10 cellular contexts compared by ENCODE assay signal in the genomic region with DNA sequence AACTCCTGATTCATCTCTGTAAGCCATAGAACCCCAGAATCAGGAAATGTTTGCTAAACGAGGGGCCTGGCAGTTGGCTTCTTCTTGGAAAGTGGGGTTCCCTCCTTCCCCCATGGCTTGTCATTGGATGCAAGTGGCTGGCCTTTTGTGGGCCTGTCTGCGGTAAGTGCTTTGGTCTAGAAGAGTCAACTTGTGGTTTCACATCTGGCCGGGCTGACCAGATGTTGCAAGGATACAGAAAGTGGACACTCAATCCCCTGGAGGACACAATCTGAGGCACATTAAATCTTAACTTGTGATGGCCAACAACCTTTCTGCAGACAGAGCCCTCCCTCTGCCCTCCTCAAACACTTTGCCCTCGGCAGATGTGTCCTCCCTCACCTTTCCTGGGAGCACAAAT. TPM values are rescaled to one million over a fixed set of nuclear protein-coding genes. Genes with fewer than 3 reads are reported as not detected.
DNase-seq lines count a peak whose midpoint lies in the region; ATAC-seq, FAIRE-seq and TF ChIP-seq lines count a peak whose summit lies in the region.
"Had no signal": no experiment of that assay in that cellular context is flagged by ENCODE, and none has a peak within 500 bp of the region (broad histone marks: within the 10 kb centered on the region; RNA-seq: fewer than 3 reads in every experiment).

No MANE protein-coding gene starts in this region.

- peaks cover 18% of the 10 kb centered on the region for H3K36me3 Mint-ChIP-seq in activated T-helper 17 cell treated with anti-CD3 and anti-CD28 coated beads, Interleukin-2, amount 50 U/mL, for 72 hours (ENCODE audit: low read depth)

- H3K4me1 ChIP-seq in left ventricle myocardium inferior (peaks cover 31% of the 10 kb centered on the region), keratinocyte (ENCODE audit: control insufficient read depth, extremely low read depth, insufficient read depth, low read length) (peaks cover 11% of the 10 kb centered on the region), vagina (peaks cover 24% of the 10 kb centered on the region), body of pancreas (peaks cover 13% of the 10 kb centered on the region)
- H3K4me1 ChIP-seq: parathyroid adenoma had no signal

- H3K27ac ChIP-seq in left ventricle myocardium inferior (replicated peaks) (no peak overlapping the region), keratinocyte (ENCODE audit: control insufficient read depth, insufficient read depth, low read length) (peak overlapping the region; percentile 64), vagina (peak overlapping the region; percentile 87), body of pancreas (peak overlapping the region in 1 of 4 donors; percentile 73)

- 78 to 88% methylated on average over 4 of the region's 4 CpGs for WGBS in body of pancreas, 2 donors

- H3K36me3 ChIP-seq in left ventricle myocardium inferior (peaks cover 5% of the 10 kb centered on the region), keratinocyte (ENCODE audit: control insufficient read depth in 2 of 2, extremely low read depth in 1 of 2, insufficient read depth in 2 of 2, low read length in 2 of 2) (peaks cover 0 to 4% of the 10 kb centered on the region in 2 experiments), vagina (peaks cover 0 to 8% of the 10 kb centered on the region in 2 donors), body of pancreas (replicated peaks in 1 of 2; ENCODE audit: insufficient read depth in 1 of 2, low read depth in 2 of 2) (no peaks in the 10 kb centered on the region)

- FAIRE-seq in keratinocyte (lab: Jason Lieb, UNC) = no peak

- H3K4me3 Mint-ChIP-seq in activated T-helper 17 cell treated with anti-CD3 and anti-CD28 coated beads, Interleukin-2, amount 50 U/mL, for 72 hours = peak overlapping the region; percentile 89

- H3K4me3 ChIP-seq in left ventricle myocardium inferior = peak overlapping the region; percentile 79
- H3K4me3 ChIP-seq in keratinocyte (ENCODE audit: control insufficient read depth in 2 of 3, extremely low read depth in 1 of 3, insufficient read depth in 2 of 3, low read depth in 1 of 3, low read length in 3 of 3) = peak overlapping the region in 2 of 3 experiments; percentile 71 to 88
- peak overlapping the region in 1 of 2 donors; percentile 72 for H3K4me3 ChIP-seq in vagina
- H3K4me3 ChIP-seq in body of pancreas = no peak overlapping the region

- H3K9me1 ChIP-seq in keratinocyte (ENCODE audit: control insufficient read depth, extremely low read depth, insufficient read depth, low read length) = no peaks in the 10 kb centered on the region

- TF ChIP-seq POLR2A in vagina (IDR thresholded peaks at IDR 0.05) (no peak), body of pancreas (IDR thresholded peaks at IDR 0.05) (no peak)

- H3K27me3 ChIP-seq in left ventricle myocardium inferior (ENCODE audit: low read depth) (no peaks in the 10 kb centered on the region), keratinocyte (ENCODE audit: control insufficient read depth, extremely low read depth, insufficient read depth, low read length) (no peaks in the 10 kb centered on the region), vagina (no peaks in the 10 kb centered on the region), body of pancreas (no peaks in the 10 kb centered on the region)

- H3K27ac Mint-ChIP-seq in activated T-helper 17 cell treated with anti-CD3 and anti-CD28 coated beads, Interleukin-2, amount 50 U/mL, for 72 hours = peak overlapping the region; percentile 90

- H2AFZ ChIP-seq in keratinocyte (ENCODE audit: control insufficient read depth, low read length) = no peak overlapping the region

- no peaks in the 10 kb centered on the region for H3K9me3 ChIP-seq in left ventricle myocardium inferior (replicated peaks)
- H3K9me3 ChIP-seq in keratinocyte (ENCODE audit: control insufficient read depth, low read depth, low read length) = no peaks in the 10 kb centered on the region
- no peaks in the 10 kb centered on the region for H3K9me3 ChIP-seq in vagina
- H3K9me3 ChIP-seq in body of pancreas = no peaks in the 10 kb centered on the region

- TF ChIP-seq CTCF in left ventricle myocardium inferior (IDR thresholded peaks at IDR 0.05; ENCODE audit: borderline replicate concordance) (no peak), keratinocyte (optimal IDR thresholded peaks at IDR 0.05 in 1 of 3, IDR thresholded peaks at IDR 0.05 in 1 of 3, conservative IDR thresholded peaks at IDR 0.05 in 1 of 3; ENCODE audit: extremely low read depth in 1 of 3, insufficient read depth in 2 of 3, low read length in 3 of 3) (no peak), vagina (IDR thresholded peaks at IDR 0.05) (no peak), body of pancreas (IDR thresholded peaks at IDR 0.05) (no peak)

- H3K9ac ChIP-seq in keratinocyte (ENCODE audit: control insufficient read depth, extremely low read depth, insufficient read depth, low read length) = peak overlapping the region; percentile 82
- H3K9ac ChIP-seq: parathyroid adenoma had no signal

- no peaks in the 10 kb centered on the region for H4K20me1 ChIP-seq in keratinocyte (ENCODE audit: control insufficient read depth, extremely low read depth, insufficient read depth, low read length)

- H3K9me3 Mint-ChIP-seq in activated T-helper 17 cell treated with anti-CD3 and anti-CD28 coated beads, Interleukin-2, amount 50 U/mL, for 72 hours = no peaks in the 10 kb centered on the region

- H3K27me3 Mint-ChIP-seq in activated T-helper 17 cell treated with anti-CD3 and anti-CD28 coated beads, Interleukin-2, amount 50 U/mL, for 72 hours = no peaks in the 10 kb centered on the region

- H3K4me1 Mint-ChIP-seq in activated T-helper 17 cell treated with anti-CD3 and anti-CD28 coated beads, Interleukin-2, amount 50 U/mL, for 72 hours = peaks cover 19% of the 10 kb centered on the region

- intact Hi-C loops in left ventricle myocardium inferior (cut with micrococcal nuclease) (no loop called here), cardiac septum (cut with DNase I) (loop anchor here (5.0 to 10.0 kb wide), 3 partner anchors 92 to 259 kb away; a partner anchor contains a TSS), vagina (cut with DNase I) (loop anchor here (5.0 to 10.0 kb wide), 2 partner anchors 69 to 97 kb away; a partner anchor contains a TSS), body of pancreas (cut with DNase I) (loop anchor here (10.0 kb wide), 1 partner anchor 99 kb away; a partner anchor contains a TSS)

- DNase-seq in left ventricle myocardium inferior = no peak
- DNase-seq in cardiac septum (ENCODE audit: low spot score) = no peak
- no peak for DNase-seq in keratinocyte (ENCODE audit: low read depth, low spot score)
- DNase-seq in vagina (ENCODE audit: extremely low spot score in 2 of 2) = no peak
- no peak for DNase-seq in body of pancreas
- DNase-seq: DMS79 treated with DMSO at 0.1 percent for 48 hours had no signal

- no peak for ATAC-seq in activated T-helper 17 cell treated with anti-CD3 and anti-CD28 coated beads, Interleukin-2, amount 50 U/mL, for 72 hours (replicated peaks)
- ATAC-seq in HG03039 (IDR thresholded peaks at IDR 0.05; ENCODE audit: unreplicated experiment) = no peak
- ATAC-seq in body of pancreas = no peak
- ATAC-seq in HG02852 (IDR thresholded peaks at IDR 0.05; ENCODE audit: unreplicated experiment) = no peak

- peak overlapping the region; percentile 78 for H3K4me2 ChIP-seq in keratinocyte (ENCODE audit: control insufficient read depth, extremely low read depth, insufficient read depth, low read depth, low read length)

- H3K79me2 ChIP-seq in keratinocyte (ENCODE audit: control insufficient read depth, insufficient read depth, low read length) = no peaks in the 10 kb centered on the region
- H3K79me2 ChIP-seq: parathyroid adenoma had no signal

- dilution Hi-C loops in keratinocyte (cut with MboI; ENCODE audit: extremely low pct_ligation_motif_present, low sequenced_read_pairs) = no loop called here

RNA-seq across cellular contexts. Expression of a gene that starts 1.1 kb away (rescaled TPM):
- total RNA-seq in left ventricle myocardium inferior (18.0 TPM), cardiac septum (25.2 TPM), vagina (27.3 TPM), body of pancreas (10 to 100 TPM in 1 of 2 donors, 1 to 10 TPM in 1; 8.8 to 31.0 TPM)
- total RNA-seq in activated T-helper 17 cell treated with anti-CD3 and anti-CD28 coated beads, Interleukin-2, amount 50 U/mL, for 72 hours = 10 to 100 TPM; 66.3 to 87.7 TPM
- 29.4 to 36.1 TPM (median 32.0 TPM) in 3 replicates for polyA plus RNA-seq in keratinocyte
- polyA plus RNA-seq in keratinocyte (2011; ENCODE audit: low read depth) = 6.0 TPM
- polyA plus RNA-seq in keratinocyte (2011; cell fraction: cytosol; rRNA removed) = 24.5 and 28.3 TPM in 2 replicates
- 29.0 and 33.6 TPM in 2 replicates for polyA plus RNA-seq in keratinocyte (2011; cell fraction: nucleus; rRNA removed)
- 19.4 and 41.0 TPM in 2 replicates for polyA plus RNA-seq in keratinocyte (2012; ENCODE audit: low replicate concordance)
- 43.7 to 57.4 TPM (median 49.2 TPM) in 3 replicates for polyA minus RNA-seq in keratinocyte
- 31.1 TPM for polyA minus RNA-seq in keratinocyte (2011; cell fraction: cytosol; rRNA and poly(A)+ RNA removed)
- 14.5 and 18.1 TPM in 2 replicates for polyA minus RNA-seq in keratinocyte (2011; cell fraction: nucleus; rRNA and poly(A)+ RNA removed)

Comparison
In these comparisons a context has a peak if more than half of its experiments do, and no peak if none do; other contexts are left out.
1. H3K4me3 ChIP-seq: peak in left ventricle myocardium inferior (single experiment) and keratinocyte (2 of 3); none in body of pancreas (0 of 2).